ENCODE assay signal across 8 cellular contexts in genomic region chr18:62525611-62526010, GRCh38. TPM values are rescaled to one million over a fixed set of nuclear protein-coding genes. Genes with fewer than 3 reads are reported as not detected.
A peak's percentile ranks its signal among the peaks of the same experiment; 100 is the strongest.
DNase-seq lines count a peak whose midpoint lies in the region; ATAC-seq, FAIRE-seq and TF ChIP-seq lines count a peak whose summit lies in the region.

No MANE protein-coding gene starts in this region.

- TF ChIP-seq CTCF in Panc1 (IDR thresholded peaks at IDR 0.05) (no peak), fibroblast of lung (conservative IDR thresholded peaks at IDR 0.05 in 1 of 2, IDR thresholded peaks at IDR 0.05 in 1 of 2; ENCODE audit: low read depth in 1 of 2, low read length in 2 of 2) (no peak), gastrocnemius medialis (IDR thresholded peaks at IDR 0.05 in 4 of 5, conservative IDR thresholded peaks at IDR 0.05 in 1 of 5) (no peak)

- H3K9me3 ChIP-seq in Panc1 (ENCODE audit: control insufficient read depth, insufficient read depth, low read depth, low read length), result no peaks in the 10 kb centered on the region
- no peaks in the 10 kb centered on the region for H3K9me3 ChIP-seq in fibroblast of lung (ENCODE audit: control insufficient read depth, insufficient read depth, low read depth, low read length)
- no peaks in the 10 kb centered on the region for H3K9me3 ChIP-seq in gastrocnemius medialis

- peak overlapping the region; percentile 68 to 71 for H3K4me3 ChIP-seq in Panc1 (ENCODE audit: low read depth in 2 of 2, low read length in 2 of 2)
- peak overlapping the region; percentile 56 to 87 (median 74) for H3K4me3 ChIP-seq in fibroblast of lung (replicated peaks in 1 of 4; ENCODE audit: control extremely low read depth in 1 of 4, insufficient read depth in 1 of 4, low read depth in 3 of 4, low read length in 4 of 4)
- H3K4me3 ChIP-seq in gastrocnemius medialis, result peak overlapping the region; percentile 72 to 96 (median 84)

- ATAC-seq in Panc1, result no peak
- ATAC-seq in gastrocnemius medialis, result no peak

- no peaks in the 10 kb centered on the region for H4K20me1 ChIP-seq in fibroblast of lung (ENCODE audit: control insufficient read depth, extremely low read depth, insufficient read depth, low read length)

- peak; percentile 9 for FAIRE-seq in GM12892 (lab: Jason Lieb, UNC)

- H3K4me1 ChIP-seq in Panc1 (ENCODE audit: control insufficient read depth, insufficient read depth, low read length) (peaks cover 18% of the 10 kb centered on the region), fibroblast of lung (ENCODE audit: control insufficient read depth, extremely low read depth, insufficient read depth, low read length) (peaks cover 13% of the 10 kb centered on the region), gastrocnemius medialis (peaks cover 40 to 49% of the 10 kb centered on the region in 2 donors)

- TSS peak; percentile 85 for BruUV-seq in Panc1 (replicated peaks; lab: Mats Ljungman, UMichigan)

- H3K79me2 ChIP-seq in fibroblast of lung (ENCODE audit: control insufficient read depth, insufficient read depth, low read length), result peaks cover 25% of the 10 kb centered on the region

- POLR2A ChIA-PET in Panc1 (lab: Charles Lee), result no interaction called here

- H2AFZ ChIP-seq in fibroblast of lung (ENCODE audit: low read length), result no peak overlapping the region

- DNase-seq in GM12892 (ENCODE audit: insufficient read length), result no peak
- DNase-seq in Panc1 (ENCODE audit: low read depth, low spot score), result no peak
- no peak for DNase-seq in fibroblast of lung (ENCODE audit: low read depth in 2 of 2)
- no peak for DNase-seq in gastrocnemius medialis
- no peak for DNase-seq in activated gamma-delta T cell (lab: John Stamatoyannopoulos, UW)
- no peak for DNase-seq in NK-92 treated with Interleukin-12 subunit alpha and Interleukin-12 subunit beta, amount 100 ng/mL, for 24 hours (lab: John Stamatoyannopoulos, UW)
- DNase-seq in posterior vena cava (ENCODE audit: low spot score), result no peak
- DNase-seq in GDM1 (lab: John Stamatoyannopoulos, UW), result no peak

- H3K27me3 ChIP-seq in Panc1 (ENCODE audit: control insufficient read depth, insufficient read depth, low read length) (no peaks in the 10 kb centered on the region), fibroblast of lung (ENCODE audit: control insufficient read depth, insufficient read depth, low read length) (no peaks in the 10 kb centered on the region), gastrocnemius medialis (no peaks in the 10 kb centered on the region)

- TF ChIP-seq POLR2A in GM12892 (IDR thresholded peaks at IDR 0.05; ENCODE audit: low read depth, low read length), result no peak
- no peak for TF ChIP-seq POLR2A in gastrocnemius medialis (IDR thresholded peaks at IDR 0.05)

- in situ Hi-C loops in Panc1 (cut with HindIII; ENCODE audit: low pct_unique_long_range_greater_than_20kb, low sequenced_read_pairs), result no loop called here
- in situ Hi-C loops in gastrocnemius medialis (cut with MboI; ENCODE audit: low sequenced_read_pairs in 4 of 4), result no loop called here

- intact Hi-C loops in Panc1 (cut with micrococcal nuclease; ENCODE audit: unreplicated experiment) (loop anchor here (5.0 to 10.0 kb wide), 2 partner anchors 98 to 191 kb away; no protein-coding TSS in a partner anchor), gastrocnemius medialis (cut with DNase I; ENCODE audit: low total_unique reads) (loop anchor here (1.0 to 5.0 kb wide), 2 partner anchors 42 to 100 kb away; no protein-coding TSS in a partner anchor), posterior vena cava (cut with DNase I) (no loop called here)

- CTCF ChIA-PET in Panc1 (lab: Charles Lee), result no interaction called here

- H3K9ac ChIP-seq in fibroblast of lung (ENCODE audit: insufficient read depth, low read length), result peak overlapping the region; percentile 8

- peak overlapping the region; percentile 89 for H3K27ac ChIP-seq in Panc1 (ENCODE audit: low read length)
- H3K27ac ChIP-seq in fibroblast of lung (ENCODE audit: insufficient read depth, low read length), result peak overlapping the region; percentile 68
- H3K27ac ChIP-seq in gastrocnemius medialis, result peak overlapping the region; percentile 98 to 100 (median 99)

- no peaks in the 10 kb centered on the region for H3K36me3 ChIP-seq in Panc1 (ENCODE audit: control insufficient read depth, insufficient read depth, low read length)
- no peaks in the 10 kb centered on the region for H3K36me3 ChIP-seq in fibroblast of lung (ENCODE audit: control insufficient read depth, insufficient read depth, low read length)
- no peaks in the 10 kb centered on the region for H3K36me3 ChIP-seq in gastrocnemius medialis

- H3K4me2 ChIP-seq in fibroblast of lung (ENCODE audit: extremely low read depth, insufficient read depth, low read length), result peak overlapping the region; percentile 96

RNA-seq across cellular contexts. Expression of gene ZCCHC2, which starts 2.8 kb away (rescaled TPM):
- 10.5 TPM for polyA plus RNA-seq in GM12892 (2012; ENCODE audit: missing spikeins)
- total RNA-seq in Panc1 (2021; ENCODE audit: unreplicated experiment), result 18.2 TPM
- polyA plus RNA-seq in Panc1 (2012; ENCODE audit: insufficient read length), result 10.8 TPM
- total RNA-seq in fibroblast of lung, result 10.9 and 14.6 TPM in 2 replicates
- polyA plus RNA-seq in fibroblast of lung, result 5.3 and 6.0 TPM in 2 replicates
- 2.9 and 3.3 TPM in 2 replicates for polyA plus RNA-seq in fibroblast of lung (2012)
- polyA minus RNA-seq in fibroblast of lung (ENCODE audit: low replicate concordance), result 6.7 and 23.8 TPM in 2 replicates
- total RNA-seq in gastrocnemius medialis, result 10 to 100 TPM; 22.1 to 37.9 (median 32.0) TPM
- 10 to 100 TPM; 25.0 to 26.3 TPM for total RNA-seq in posterior vena cava

Comparison
In these comparisons a context has a peak if more than half of its experiments do, and no peak if none do; other contexts are left out.
1. intact Hi-C loops: an anchor here in Panc1 (5.0 to 10.0 kb wide) and gastrocnemius medialis (1.0 to 5.0 kb wide); none called in posterior vena cava.